ENCODE assay signal across 17 cellular contexts in genomic region chr3:66633564-66633963, GRCh38.
"Had no signal": no experiment of that assay in that cellular context is flagged by ENCODE, and none has a peak within 500 bp of the region (broad histone marks: within the 10 kb centered on the region; RNA-seq: fewer than 3 reads in every experiment).

No MANE protein-coding gene starts in this region.

- H3K9me3 ChIP-seq: gastrocnemius medialis, left ventricle myocardium inferior, prostate gland, right lobe of liver, spleen had no signal

- H3K27me3 ChIP-seq: brain microvascular endothelial cell, gastrocnemius medialis, right lobe of liver had no signal

- H3K27ac ChIP-seq: brain microvascular endothelial cell, gastrocnemius medialis, left ventricle myocardium inferior, prostate gland, right lobe of liver, spleen had no signal

- H3K4me3 ChIP-seq: gastrocnemius medialis, left ventricle myocardium inferior, prostate gland, right lobe of liver, spleen had no signal

- H3K4me1 ChIP-seq: gastrocnemius medialis, prostate gland, right lobe of liver, spleen had no signal

- H3K36me3 ChIP-seq: brain microvascular endothelial cell, gastrocnemius medialis, left ventricle myocardium inferior, prostate gland, right lobe of liver, spleen had no signal

- ATAC-seq: activated naive CD4-positive, alpha-beta T cell treated with anti-CD3 and anti-CD28 coated beads, Interleukin-2, amount 50 U/mL, for 72 hours; activated T-cell treated with anti-CD3 and anti-CD28 coated beads, Interleukin-2, amount 50 U/mL, for 4 hours; esophagus mucosa; gastrocnemius medialis; natural killer cell; right lobe of liver had no signal

- DNase-seq: activated CD4-positive, alpha-beta memory T cell treated with anti-CD3 and anti-CD28 coated beads for 36 hours; activated CD4-positive, alpha-beta T cell treated with anti-CD3 and anti-CD28 coated beads for 1 hour; activated effector memory CD4-positive, alpha-beta T cell treated with anti-CD3 and anti-CD28 coated beads, Interleukin-2, amount 50 U/mL, for 16 hours; activated T-cell treated with anti-CD3 and anti-CD28 coated beads, Interleukin-2, amount 50 U/mL, for 4 hours; amygdala; brain microvascular endothelial cell; cerebellar nuclear complex; gastrocnemius medialis; left ventricle myocardium inferior; natural killer cell; right lobe of liver; spleen; stimulated activated CD4-positive, alpha-beta T cell treated with anti-CD3 and anti-CD28 coated beads, Interleukin-1b, Interleukin-23, amount 100 ng/mL, for 48 hours; stimulated activated naive CD4-positive, alpha-beta T cell had no signal
